In the genomic region with DNA sequence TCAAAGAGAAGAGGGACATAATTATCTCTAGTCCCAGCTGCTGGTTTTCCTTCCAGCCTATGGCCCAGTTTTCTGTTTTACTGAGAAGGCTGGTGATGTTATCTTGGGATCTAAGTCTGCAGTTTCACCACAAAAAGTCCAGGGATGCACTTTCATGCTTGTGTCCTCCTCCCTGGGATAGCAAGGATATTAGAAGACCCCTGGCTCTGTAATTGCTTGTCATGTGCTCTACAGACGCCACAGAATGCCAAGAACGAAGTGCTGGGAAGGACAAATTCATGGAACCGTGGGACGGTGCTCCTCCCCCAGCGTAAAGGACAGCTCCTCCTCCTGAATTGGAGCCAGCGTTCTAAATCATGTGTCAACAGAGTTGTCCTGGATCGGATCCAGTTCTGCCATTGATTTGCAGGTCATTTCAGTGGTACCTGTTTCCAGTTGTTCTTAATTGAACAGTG, we compare ENCODE assay signal across 15 cellular contexts. TPM values are rescaled to one million over a fixed set of nuclear protein-coding genes. Genes with fewer than 3 reads are reported as not detected.
DNase-seq lines count a peak whose midpoint lies in the region; ATAC-seq and TF ChIP-seq lines count a peak whose summit lies in the region.
"Had no signal": no experiment of that assay in that cellular context is flagged by ENCODE, and none has a peak within 500 bp of the region (broad histone marks: within the 10 kb centered on the region; RNA-seq: fewer than 3 reads in every experiment).

No MANE protein-coding gene starts in this region.

- no peak for ATAC-seq in GM18502 (IDR thresholded peaks at IDR 0.05; ENCODE audit: poor library complexity, unreplicated experiment)
- ATAC-seq: activated CD4-positive, CD25-positive, alpha-beta regulatory T cell treated with anti-CD3 and anti-CD28 coated beads, Interleukin-2, amount 50 U/mL, for 24 hours; GM23338 had no signal

- H3K4me1 Mint-ChIP-seq in CD8-positive, alpha-beta memory T cell, result peaks cover 7 to 15% (median 12%) of the 10 kb centered on the region in 3 donors
- H3K4me1 Mint-ChIP-seq in CD4-positive, alpha-beta memory T cell, result peaks cover 10 to 23% (median 17%) of the 10 kb centered on the region in 4 donors

- DNase-seq in HT-29 (ENCODE audit: low spot score) (peak; percentile 28), NCI-H2107 treated with DMSO at 0.1 percent for 48 hours (lab: John Stamatoyannopoulos, UW; ENCODE audit: unreplicated experiment) (peak; percentile 65), caudate nucleus (lab: John Stamatoyannopoulos, UW) (peak in 2 of 61 donors; percentile 18), prostate gland (ENCODE audit: low spot score) (peak; percentile 38), SJCRH30 (no peak)
- no peak for DNase-seq in CD8-positive, alpha-beta memory T cell
- DNase-seq in CD4-positive, alpha-beta memory T cell, result no peak
- DNase-seq: activated T-cell treated with anti-CD3 and anti-CD28 coated beads, Interleukin-2, amount 50 U/mL, for 48 hours; NCI-H226; sigmoid colon had no signal

- H3K27me3 ChIP-seq in prostate gland (replicated peaks; ENCODE audit: insufficient read depth) (peaks cover 2% of the 10 kb centered on the region), SJCRH30 (no peaks in the 10 kb centered on the region)
- peaks cover 27% of the 10 kb centered on the region for H3K27me3 ChIP-seq in CD8-positive, alpha-beta memory T cell (ENCODE audit: insufficient read depth, low read length, poor library complexity, severe bottlenecking)
- peaks cover 36% of the 10 kb centered on the region for H3K27me3 ChIP-seq in CD4-positive, alpha-beta memory T cell (ENCODE audit: insufficient read depth, low read length)

- peak overlapping the region; percentile 31 for H3K27ac ChIP-seq in caudate nucleus (ENCODE audit: low read depth, low read length)
- no peak overlapping the region for H3K27ac ChIP-seq in prostate gland
- no peak overlapping the region for H3K27ac ChIP-seq in CD8-positive, alpha-beta memory T cell (ENCODE audit: low read depth, low read length)
- H3K27ac ChIP-seq in CD4-positive, alpha-beta memory T cell (ENCODE audit: low read depth, low read length), result no peak overlapping the region
- H3K27ac ChIP-seq in SJCRH30, result no peak overlapping the region
- H3K27ac ChIP-seq: epithelial cell of prostate, sigmoid colon had no signal

- H3K36me3 ChIP-seq in prostate gland, result no peaks in the 10 kb centered on the region
- H3K36me3 ChIP-seq in CD8-positive, alpha-beta memory T cell (ENCODE audit: insufficient read depth, low read length), result no peaks in the 10 kb centered on the region
- no peaks in the 10 kb centered on the region for H3K36me3 ChIP-seq in CD4-positive, alpha-beta memory T cell (ENCODE audit: insufficient read depth, low read length)
- H3K36me3 ChIP-seq in SJCRH30, result no peaks in the 10 kb centered on the region
- H3K36me3 ChIP-seq: sigmoid colon had no signal

- intact Hi-C loops in prostate gland (cut with DNase I), result no loop called here
- intact Hi-C loops in CD4-positive, alpha-beta memory T cell (cut with micrococcal nuclease), result no loop called here

- POLR2A ChIA-PET in CD8-positive, alpha-beta memory T cell (lab: Charles Lee), result no interaction called here
- POLR2A ChIA-PET in CD4-positive, alpha-beta memory T cell (lab: Charles Lee; ENCODE audit: partially characterized antibody), result no interaction called here

- no peaks in the 10 kb centered on the region for H3K36me3 Mint-ChIP-seq in CD8-positive, alpha-beta memory T cell
- no peaks in the 10 kb centered on the region for H3K36me3 Mint-ChIP-seq in CD4-positive, alpha-beta memory T cell

- no peak for TF ChIP-seq CTCF in prostate gland (IDR thresholded peaks at IDR 0.05)

- H3K27ac Mint-ChIP-seq in CD8-positive, alpha-beta memory T cell, result no peak overlapping the region
- no peak overlapping the region for H3K27ac Mint-ChIP-seq in CD4-positive, alpha-beta memory T cell
- H3K27ac Mint-ChIP-seq: GM23338 had no signal

- CTCF ChIA-PET in CD8-positive, alpha-beta memory T cell (lab: Charles Lee), result no interaction called here
- CTCF ChIA-PET in CD4-positive, alpha-beta memory T cell (lab: Charles Lee; ENCODE audit: partially characterized antibody), result no interaction called here

- H3K4me3 ChIP-seq in prostate gland, result no peak overlapping the region
- no peak overlapping the region for H3K4me3 ChIP-seq in CD8-positive, alpha-beta memory T cell (ENCODE audit: low read length)
- no peak overlapping the region for H3K4me3 ChIP-seq in CD4-positive, alpha-beta memory T cell (ENCODE audit: low read length in 2 of 2)
- no peak overlapping the region for H3K4me3 ChIP-seq in SJCRH30
- H3K4me3 ChIP-seq: GM23338, sigmoid colon had no signal

- peaks cover 42 to 77% of the 10 kb centered on the region in 2 donors for H3K27me3 Mint-ChIP-seq in CD8-positive, alpha-beta memory T cell
- H3K27me3 Mint-ChIP-seq in CD4-positive, alpha-beta memory T cell, result peaks cover 29 to 30% of the 10 kb centered on the region in 2 donors

- no peaks in the 10 kb centered on the region for H3K4me1 ChIP-seq in prostate gland (replicated peaks)
- peaks cover 3% of the 10 kb centered on the region for H3K4me1 ChIP-seq in CD8-positive, alpha-beta memory T cell (ENCODE audit: insufficient read depth, low read length)
- peaks cover 12% of the 10 kb centered on the region for H3K4me1 ChIP-seq in CD4-positive, alpha-beta memory T cell (ENCODE audit: insufficient read depth, low read length)
- peaks cover 4% of the 10 kb centered on the region for H3K4me1 ChIP-seq in SJCRH30
- H3K4me1 ChIP-seq: sigmoid colon had no signal

- TF ChIP-seq POLR2A in prostate gland (IDR thresholded peaks at IDR 0.05), result no peak

- no peak overlapping the region for H3K4me3 Mint-ChIP-seq in CD8-positive, alpha-beta memory T cell
- no peak overlapping the region for H3K4me3 Mint-ChIP-seq in CD4-positive, alpha-beta memory T cell
- H3K4me3 Mint-ChIP-seq: GM23338 had no signal

- H3K9me3 Mint-ChIP-seq in CD8-positive, alpha-beta memory T cell, result no peaks in the 10 kb centered on the region
- peaks cover 0 to 2% (median 0%) of the 10 kb centered on the region in 8 donors for H3K9me3 Mint-ChIP-seq in CD4-positive, alpha-beta memory T cell
- H3K9me3 Mint-ChIP-seq: GM23338 had no signal

- H3K9me3 ChIP-seq in prostate gland, result no peaks in the 10 kb centered on the region
- no peaks in the 10 kb centered on the region for H3K9me3 ChIP-seq in CD8-positive, alpha-beta memory T cell (ENCODE audit: low read length)
- H3K9me3 ChIP-seq in CD4-positive, alpha-beta memory T cell (ENCODE audit: control insufficient read depth in 1 of 2, low read length in 2 of 2), result no peaks in the 10 kb centered on the region
- no peaks in the 10 kb centered on the region for H3K9me3 ChIP-seq in SJCRH30 (replicated peaks)
- H3K9me3 ChIP-seq: sigmoid colon had no signal

- WGBS in prostate gland, result 16% methylated on average over 7 of the region's 7 CpGs

RNA-seq across cellular contexts. Expression of a gene that starts 8.6 kb away (rescaled TPM):
- total RNA-seq in HT-29 (2014; rRNA removed; shearing (Covaris generic)), result 0.08 and 0.44 TPM in 2 replicates
- total RNA-seq in prostate gland, result 10 to 100 TPM; 11.7 to 14.7 TPM
- total RNA-seq in CD8-positive, alpha-beta memory T cell, result under 1 TPM; 0.42 TPM
- polyA plus RNA-seq in CD8-positive, alpha-beta memory T cell, result 0.36 TPM
- 1 to 10 TPM; 1.9 to 2.1 TPM for total RNA-seq in CD4-positive, alpha-beta memory T cell
- under 1 TPM; 0.22 to 0.39 TPM for polyA plus RNA-seq in CD4-positive, alpha-beta memory T cell
- total RNA-seq in SJCRH30 (2014; rRNA removed; shearing (Covaris generic)), result 1.1 and 1.8 TPM in 2 replicates

RNA-seq across cellular contexts. Expression of a gene that starts 58.2 kb away (rescaled TPM):
- not detected in 2 replicates for total RNA-seq in HT-29 (2014; rRNA removed; shearing (Covaris generic))
- 1 to 10 TPM in 1 of 2 donors, not detected in 1; 1.5 TPM for total RNA-seq in prostate gland
- not detected for total RNA-seq in CD8-positive, alpha-beta memory T cell
- not detected for polyA plus RNA-seq in CD8-positive, alpha-beta memory T cell
- total RNA-seq in CD4-positive, alpha-beta memory T cell, result not detected
- polyA plus RNA-seq in CD4-positive, alpha-beta memory T cell, result not detected
- total RNA-seq in SJCRH30 (2014; rRNA removed; shearing (Covaris generic)), result not detected in 2 replicates
- total RNA-seq: sigmoid colon had no signal
- polyA plus RNA-seq: GM23338, thymus had no signal

Comparison
In these comparisons a context has a peak if more than half of its experiments do, and no peak if none do; other contexts are left out.
1. DNase-seq: peak in HT-29 (single experiment), NCI-H2107 treated with DMSO at 0.1 percent for 48 hours (single experiment) and prostate gland (single experiment); none in CD8-positive, alpha-beta memory T cell (0 of 5), CD4-positive, alpha-beta memory T cell (0 of 5) and SJCRH30 (0 of 2).